In genomic region chr20:44411757-44412401, GRCh38 we compare ENCODE assay signal across 24 cellular contexts. TPM values are rescaled to one million over a fixed set of nuclear protein-coding genes. Genes with fewer than 3 reads are reported as not detected.
A peak's percentile ranks its signal among the peaks of the same experiment; 100 is the strongest.
DNase-seq lines count a peak whose midpoint lies in the region; ATAC-seq and TF ChIP-seq lines count a peak whose summit lies in the region.
"Had no signal": no experiment of that assay in that cellular context is flagged by ENCODE, and none has a peak within 500 bp of the region (broad histone marks: within the 10 kb centered on the region; RNA-seq: fewer than 3 reads in every experiment).

No MANE protein-coding gene starts in this region.

- H3K36me3 Mint-ChIP-seq in endodermal cell (ENCODE audit: low read depth): peaks cover 56% of the 10 kb centered on the region
- H3K36me3 Mint-ChIP-seq in nephron (ENCODE audit: low read depth): peaks cover 4% of the 10 kb centered on the region
- H3K36me3 Mint-ChIP-seq in CD4-positive, alpha-beta memory T cell: no peaks in the 10 kb centered on the region

- H3K9ac ChIP-seq in HUES48 (ENCODE audit: low read depth, low read length) (no peak overlapping the region), endodermal cell (ENCODE audit: extremely low read depth, low read length, poor library complexity, severe bottlenecking) (no peak overlapping the region)
- H3K9ac ChIP-seq: BLaER1 treated with 17β-estradiol and CSF1 and Interleukin-3, amounts not matched to agents 10 nM and 100 nM had no signal

- H3K27ac ChIP-seq in HUES48 (ENCODE audit: low read depth, low read length): peak overlapping the region; percentile 30
- H3K27ac ChIP-seq in endodermal cell (ENCODE audit: low read depth, low read length): no peak overlapping the region
- peak overlapping the region; percentile 52 to 86 (median 67) for H3K27ac ChIP-seq in transverse colon
- no peak overlapping the region for H3K27ac ChIP-seq in CD4-positive, alpha-beta memory T cell (ENCODE audit: low read depth, low read length)
- H3K27ac ChIP-seq: BLaER1 treated with 17β-estradiol and CSF1 and Interleukin-3, amounts not matched to agents 10 nM and 100 nM; SJCRH30 had no signal

- WGBS in endodermal cell (ENCODE audit: insufficient coverage in 1 of 2, insufficient read length in 1 of 2), 2 experiments: 87 to 93% methylated on average over 7 to 10 of the region's 10 CpGs
- 63 to 72% methylated on average over 8 to 10 of the region's 10 CpGs for WGBS in transverse colon (ENCODE audit: low coverage in 1 of 2), 2 donors

- H3K27me3 Mint-ChIP-seq in endodermal cell (ENCODE audit: insufficient read depth) (no peaks in the 10 kb centered on the region), nephron (ENCODE audit: low read depth) (peaks cover 12% of the 10 kb centered on the region)
- H3K27me3 Mint-ChIP-seq in CD4-positive, alpha-beta memory T cell: peaks cover 8 to 9% of the 10 kb centered on the region in 2 donors

- DNase-seq in endodermal cell: no peak
- DNase-seq in transverse colon: no peak
- DNase-seq in COLO668 (lab: John Stamatoyannopoulos, UW; ENCODE audit: unreplicated experiment): no peak
- DNase-seq in CD4-positive, alpha-beta memory T cell: no peak
- DNase-seq: AML-193; CD4-positive, alpha-beta T cell; DMS79 treated with DMSO at 0.1 percent for 48 hours; GF-D8; IMR-90; KG1; MM.1S; NCI-H1417; NCI-H1694 treated with DMSO at 0.1 percent for 48 hours; NCI-H446; NCI-H524 treated with DMSO at 0.1 percent for 48 hours; NCI-H774; PC-3; SJCRH30 had no signal

- H3K4me1 ChIP-seq in HUES48 (ENCODE audit: control insufficient read depth, insufficient read depth, low read length) (no peaks in the 10 kb centered on the region), endodermal cell (ENCODE audit: control insufficient read depth, insufficient read depth, low read length) (peaks cover 7% of the 10 kb centered on the region), transverse colon (peaks cover 10 to 39% (median 24%) of the 10 kb centered on the region in 4 donors)
- H3K4me1 ChIP-seq in CD4-positive, alpha-beta memory T cell (ENCODE audit: insufficient read depth, low read length): no peaks in the 10 kb centered on the region
- H3K4me1 ChIP-seq: SJCRH30 had no signal

- H3K4me1 Mint-ChIP-seq in endodermal cell (peaks cover 23% of the 10 kb centered on the region), nephron (peaks cover 14% of the 10 kb centered on the region)
- no peaks in the 10 kb centered on the region for H3K4me1 Mint-ChIP-seq in CD4-positive, alpha-beta memory T cell

- H3K4me3 ChIP-seq in HUES48 (ENCODE audit: low read depth, low read length) (no peak overlapping the region), endodermal cell (ENCODE audit: low read length) (no peak overlapping the region), transverse colon (no peak overlapping the region)
- no peak overlapping the region for H3K4me3 ChIP-seq in CD4-positive, alpha-beta memory T cell (ENCODE audit: low read length in 2 of 2)
- H3K4me3 ChIP-seq: A549; BLaER1 treated with 17β-estradiol and CSF1 and Interleukin-3, amounts not matched to agents 10 nM and 100 nM; SJCRH30 had no signal

- no peaks in the 10 kb centered on the region for H3K9me3 ChIP-seq in HUES48 (ENCODE audit: control insufficient read depth, insufficient read depth, low read length)
- no peaks in the 10 kb centered on the region for H3K9me3 ChIP-seq in endodermal cell (ENCODE audit: control insufficient read depth, low read length)
- H3K9me3 ChIP-seq in transverse colon: no peaks in the 10 kb centered on the region
- H3K9me3 ChIP-seq in CD4-positive, alpha-beta memory T cell (ENCODE audit: control insufficient read depth in 1 of 2, low read length in 2 of 2): no peaks in the 10 kb centered on the region
- H3K9me3 ChIP-seq: A549; BLaER1 treated with 17β-estradiol and CSF1 and Interleukin-3, amounts not matched to agents 10 nM and 100 nM; SJCRH30 had no signal

- H3K4me3 Mint-ChIP-seq in endodermal cell (no peak overlapping the region), nephron (no peak overlapping the region)
- no peak overlapping the region for H3K4me3 Mint-ChIP-seq in CD4-positive, alpha-beta memory T cell
- H3K4me3 Mint-ChIP-seq: CD4-positive, alpha-beta T cell had no signal

- no peak for ATAC-seq in GM18873 (IDR thresholded peaks at IDR 0.05; ENCODE audit: low FRiP score, unreplicated experiment)
- ATAC-seq: PC-3, SK-N-SH treated with all-trans-retinoic acid at 6 μM for 48 hours had no signal

- no peak for TF ChIP-seq EP300 in transverse colon (IDR thresholded peaks at IDR 0.05; ENCODE audit: low read depth)

- no peak for TF ChIP-seq POLR2A in transverse colon (IDR thresholded peaks at IDR 0.05)

- peak overlapping the region; percentile 86 for H3K27ac Mint-ChIP-seq in endodermal cell
- H3K27ac Mint-ChIP-seq in nephron: peak overlapping the region; percentile 36 to 75 (median 67)
- no peak overlapping the region for H3K27ac Mint-ChIP-seq in CD4-positive, alpha-beta memory T cell
- H3K27ac Mint-ChIP-seq: CD4-positive, alpha-beta T cell had no signal

- in situ Hi-C loops in transverse colon (cut with MboI; ENCODE audit: low pct_ligation_motif_present in 1 of 4, low pct_unique_long_range_greater_than_20kb in 1 of 4, low sequenced_read_pairs in 3 of 4): no loop called here

- TF ChIP-seq CTCF in endodermal cell (conservative IDR thresholded peaks at IDR 0.05): no peak
- no peak for TF ChIP-seq CTCF in nephron (IDR thresholded peaks at IDR 0.05; ENCODE audit: unreplicated experiment in 3 of 3)
- no peak for TF ChIP-seq CTCF in transverse colon (IDR thresholded peaks at IDR 0.05)

- POLR2A ChIA-PET in CD4-positive, alpha-beta memory T cell (lab: Charles Lee; ENCODE audit: partially characterized antibody): no interaction called here

- H3K27me3 ChIP-seq in HUES48 (ENCODE audit: control insufficient read depth, insufficient read depth, low read length): no peaks in the 10 kb centered on the region
- no peaks in the 10 kb centered on the region for H3K27me3 ChIP-seq in endodermal cell (ENCODE audit: control insufficient read depth, insufficient read depth, low read length, poor library complexity, severe bottlenecking)
- no peaks in the 10 kb centered on the region for H3K27me3 ChIP-seq in transverse colon
- H3K27me3 ChIP-seq in CD4-positive, alpha-beta memory T cell (ENCODE audit: insufficient read depth, low read length): no peaks in the 10 kb centered on the region

- H3K36me3 ChIP-seq in HUES48 (ENCODE audit: control insufficient read depth, insufficient read depth, low read length) (no peaks in the 10 kb centered on the region), endodermal cell (ENCODE audit: control insufficient read depth, insufficient read depth, low read length) (peaks cover 59% of the 10 kb centered on the region), transverse colon (no peaks in the 10 kb centered on the region)
- H3K36me3 ChIP-seq in CD4-positive, alpha-beta memory T cell (ENCODE audit: insufficient read depth, low read length): no peaks in the 10 kb centered on the region
- H3K36me3 ChIP-seq: BLaER1 treated with 17β-estradiol and CSF1 and Interleukin-3, amounts not matched to agents 10 nM and 100 nM; SJCRH30 had no signal

- H3K9me3 Mint-ChIP-seq in endodermal cell (no peaks in the 10 kb centered on the region), nephron (no peaks in the 10 kb centered on the region)
- H3K9me3 Mint-ChIP-seq in CD4-positive, alpha-beta memory T cell: no peaks in the 10 kb centered on the region
- H3K9me3 Mint-ChIP-seq: CD4-positive, alpha-beta T cell had no signal

- CTCF ChIA-PET in CD4-positive, alpha-beta memory T cell (lab: Charles Lee; ENCODE audit: partially characterized antibody): interaction anchor here (0.6 kb wide), 1 partner anchor 199 kb away, joined by 3 read pairs; no protein-coding TSS in a partner anchor

- intact Hi-C loops in transverse colon (cut with DNase I; ENCODE audit: low total_unique reads): no loop called here
- intact Hi-C loops in CD4-positive, alpha-beta memory T cell (cut with micrococcal nuclease): no loop called here

RNA-seq across cellular contexts. Expression of gene HNF4A, which starts 56.4 kb away (rescaled TPM):
- total RNA-seq in endodermal cell (10 to 100 TPM; 56.3 to 58.0 TPM), transverse colon (100 to 1,000 TPM; 173 to 471 (median 252) TPM)
- 12.3 TPM for polyA plus RNA-seq in endodermal cell (2013, experiment 1 of 2)
- polyA plus RNA-seq in endodermal cell (2013, experiment 2 of 2): 15.2 TPM
- not detected for total RNA-seq in CD4-positive, alpha-beta memory T cell
- not detected for polyA plus RNA-seq in CD4-positive, alpha-beta memory T cell
- total RNA-seq: CD4-positive, alpha-beta T cell; IMR-90; PC-3; SJCRH30 had no signal
- polyA plus RNA-seq: IMR-90 had no signal

Comparison
In these comparisons a context has a peak if more than half of its experiments do, and no peak if none do; other contexts are left out.
1. H3K27ac ChIP-seq: peak in HUES48 (single experiment) and transverse colon (4 of 4); none in endodermal cell (single experiment) and CD4-positive, alpha-beta memory T cell (single experiment).
2. H3K27ac Mint-ChIP-seq: peak in endodermal cell (single experiment) and nephron (3 of 3); none in CD4-positive, alpha-beta memory T cell (0 of 7).
3. RNA of gene HNF4A, which starts 56.4 kb away (total RNA-seq): 173 to 471 TPM in transverse colon and 56.3 to 58.0 TPM in endodermal cell; not detected in CD4-positive, alpha-beta memory T cell; every median in the first group is over 10 times any median in the second.